ENCODE assay signal across 8 cellular contexts in the genomic region with DNA sequence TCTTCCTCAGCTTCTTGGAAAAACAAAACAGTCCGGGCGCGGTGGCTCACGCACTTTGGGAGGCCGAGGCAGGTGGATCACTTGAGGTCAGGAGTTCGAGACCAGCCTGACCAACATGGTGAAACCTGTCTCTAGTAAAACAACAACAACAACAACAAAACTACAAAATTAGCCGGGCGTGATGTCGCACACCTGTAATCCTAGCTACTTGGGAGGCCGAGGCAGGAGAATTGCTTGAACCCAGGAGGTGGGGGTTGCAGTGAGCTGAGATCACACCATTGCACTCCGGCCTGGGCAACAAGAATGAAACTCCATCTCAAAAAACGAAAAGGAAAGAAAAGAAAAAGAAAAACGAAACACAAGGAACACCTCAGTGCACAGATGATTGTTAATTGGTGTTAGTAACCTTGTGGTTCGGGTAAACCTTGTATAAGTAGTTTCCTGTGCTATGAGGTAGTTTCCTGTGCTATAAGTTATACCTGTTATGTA. TPM values are rescaled to one million over a fixed set of nuclear protein-coding genes. Genes with fewer than 3 reads are reported as not detected.
DNase-seq lines count a peak whose midpoint lies in the region; ATAC-seq and TF ChIP-seq lines count a peak whose summit lies in the region.
"Not testable (repeated sequence)": the region's sequence is repeated elsewhere in the genome, so short reads cannot be mapped to it uniquely, and the experiment has no call there.

No MANE protein-coding gene starts in this region.

- H3K4me1 Mint-ChIP-seq in activated CD4-positive, alpha-beta memory T cell treated with anti-CD3 and anti-CD28 coated beads, Interleukin-2, amount 10 ng/mL, durations not matched to agents 7 days and 5 days = peaks cover 54% of the 10 kb centered on the region
- peaks cover 59% of the 10 kb centered on the region for H3K4me1 Mint-ChIP-seq in stimulated activated naive CD8-positive, alpha-beta T cell treated with anti-CD3 and anti-CD28 coated beads, Interleukin-15, Interleukin-2, amounts not matched to agents 100 ng/mL and 50 ng/mL, for 24 hours (ENCODE audit: low read depth)

- H3K9ac ChIP-seq in KMS-11 = peak overlapping the region; percentile 79

- not testable (repeated sequence) for H3K4me3 ChIP-seq in KMS-11 (IDR thresholded peaks at IDR 0.05; ENCODE audit: insufficient read depth, low read depth, low read length)
- H3K4me3 ChIP-seq in dorsolateral prefrontal cortex (peak overlapping the region in 33 of 59 donors; percentile 64 to 91 (median 82)), mesodermal cell (ENCODE audit: extremely low read depth, insufficient read depth, low read length, poor library complexity, severe bottlenecking) (peak overlapping the region; percentile 63)

- intact Hi-C loops in dorsolateral prefrontal cortex (cut with DNase I) = loop anchor here in 1 of 2 donors (10.0 kb wide), 1 partner anchor 139 kb away; the partner anchor contains the start of gene TMBIM4

- peak overlapping the region; percentile 99 for H3K27ac Mint-ChIP-seq in activated CD4-positive, alpha-beta memory T cell treated with anti-CD3 and anti-CD28 coated beads, Interleukin-2, amount 10 ng/mL, durations not matched to agents 7 days and 5 days
- peak overlapping the region; percentile 99 for H3K27ac Mint-ChIP-seq in stimulated activated naive CD8-positive, alpha-beta T cell treated with anti-CD3 and anti-CD28 coated beads, Interleukin-15, Interleukin-2, amounts not matched to agents 100 ng/mL and 50 ng/mL, for 24 hours

- not testable (repeated sequence) for H3K27me3 Mint-ChIP-seq in activated CD4-positive, alpha-beta memory T cell treated with anti-CD3 and anti-CD28 coated beads, Interleukin-2, amount 10 ng/mL, durations not matched to agents 7 days and 5 days; stimulated activated naive CD8-positive, alpha-beta T cell treated with anti-CD3 and anti-CD28 coated beads, Interleukin-15, Interleukin-2, amounts not matched to agents 100 ng/mL and 50 ng/mL, for 24 hours

- H3K79me2 ChIP-seq in KMS-11 (ENCODE audit: insufficient read depth, low read depth) = peaks cover 20% of the 10 kb centered on the region; the same call in 1 of the 2 replicates

- H3K27me3 ChIP-seq in KMS-11 (ENCODE audit: insufficient read depth, low read depth); dorsolateral prefrontal cortex: not testable (repeated sequence)

- not testable (repeated sequence) for H3K9me3 ChIP-seq in mesodermal cell (ENCODE audit: control insufficient read depth, low read length)

- H3K36me3 ChIP-seq in KMS-11 (ENCODE audit: insufficient read depth); mesodermal cell (ENCODE audit: control insufficient read depth, insufficient read depth, low read length): not testable (repeated sequence)

- H3K4me2 ChIP-seq in KMS-11 = peak overlapping the region; percentile 64

- peak overlapping the region; percentile 91; the same call in 1 of the 2 replicates for H2AFZ ChIP-seq in KMS-11 (ENCODE audit: low read depth)

- CTCF ChIA-PET in activated CD4-positive, alpha-beta memory T cell treated with anti-CD3 and anti-CD28 coated beads, Interleukin-2, amount 10 ng/mL, durations not matched to agents 7 days and 5 days (lab: Charles Lee) = interaction anchor here (1.0 to 4.0 kb wide), 8 partner anchors 10 to 173 kb away, joined by 3 to 19 read pairs (median 8); partner anchors contain the start of genes LLPH and TMBIM4

- H3K27ac ChIP-seq in KMS-11 (peak overlapping the region; percentile 79), dorsolateral prefrontal cortex (peak overlapping the region in 2 of 59 donors; percentile 81 to 84)
- H3K27ac ChIP-seq in mesodermal cell (ENCODE audit: low read depth, low read length, severe bottlenecking) = not testable (repeated sequence)

- H3K36me3 Mint-ChIP-seq in activated CD4-positive, alpha-beta memory T cell treated with anti-CD3 and anti-CD28 coated beads, Interleukin-2, amount 10 ng/mL, durations not matched to agents 7 days and 5 days (ENCODE audit: low read depth) = peaks cover 50% of the 10 kb centered on the region
- H3K36me3 Mint-ChIP-seq in stimulated activated naive CD8-positive, alpha-beta T cell treated with anti-CD3 and anti-CD28 coated beads, Interleukin-15, Interleukin-2, amounts not matched to agents 100 ng/mL and 50 ng/mL, for 24 hours (ENCODE audit: low read depth) = peaks cover 43% of the 10 kb centered on the region

- WGBS in mesodermal cell (ENCODE audit: insufficient coverage in 2 of 2), 2 experiments = 82 to 87% methylated on average over 4 to 8 of the region's 14 CpGs

- H3K9me3 Mint-ChIP-seq in activated CD4-positive, alpha-beta memory T cell treated with anti-CD3 and anti-CD28 coated beads, Interleukin-2, amount 10 ng/mL, durations not matched to agents 7 days and 5 days; stimulated activated naive CD8-positive, alpha-beta T cell treated with anti-CD3 and anti-CD28 coated beads, Interleukin-15, Interleukin-2, amounts not matched to agents 100 ng/mL and 50 ng/mL, for 24 hours: not testable (repeated sequence)

- not testable (repeated sequence) for TF ChIP-seq CTCF in KMS-11 (conservative IDR thresholded peaks at IDR 0.05; ENCODE audit: low read depth, low read length); dorsolateral prefrontal cortex (IDR thresholded peaks at IDR 0.05 in 54 of 56, conservative IDR thresholded peaks at IDR 0.05 in 2 of 56; ENCODE audit: low read depth in 1 of 56, partially characterized antibody in 56 of 56)

- H4K20me1 ChIP-seq in KMS-11 (ENCODE audit: insufficient read depth) = not testable (repeated sequence)

- H3K4me1 ChIP-seq in KMS-11 (ENCODE audit: low read depth, poor library complexity, severe bottlenecking) = peaks cover 29% of the 10 kb centered on the region
- H3K4me1 ChIP-seq in mesodermal cell (ENCODE audit: control insufficient read depth, insufficient read depth, low read length, poor library complexity, severe bottlenecking) = not testable (repeated sequence)

- ATAC-seq in GM19438 (IDR thresholded peaks at IDR 0.05; ENCODE audit: low read depth, unreplicated experiment) (peak; percentile 39), HG02884 (IDR thresholded peaks at IDR 0.05; ENCODE audit: unreplicated experiment) (peak; percentile 39)

- H3K4me3 Mint-ChIP-seq in activated CD4-positive, alpha-beta memory T cell treated with anti-CD3 and anti-CD28 coated beads, Interleukin-2, amount 10 ng/mL, durations not matched to agents 7 days and 5 days = peak overlapping the region; percentile 100
- H3K4me3 Mint-ChIP-seq in stimulated activated naive CD8-positive, alpha-beta T cell treated with anti-CD3 and anti-CD28 coated beads, Interleukin-15, Interleukin-2, amounts not matched to agents 100 ng/mL and 50 ng/mL, for 24 hours = peak overlapping the region; percentile 100

- POLR2A ChIA-PET in activated CD4-positive, alpha-beta memory T cell treated with anti-CD3 and anti-CD28 coated beads, Interleukin-2, amount 10 ng/mL, durations not matched to agents 7 days and 5 days (lab: Charles Lee) = interaction anchor here (1.1 to 4.9 kb wide), 10 partner anchors 9 to 966 kb away, joined by 5 to 94 read pairs (median 23); partner anchors contain the start of genes CAND1, LLPH and TMBIM4

- peak; percentile 3 for DNase-seq in ELF-1 (ENCODE audit: low read depth, low spot score)
- peak; percentile 41 for DNase-seq in activated CD4-positive, alpha-beta memory T cell treated with anti-CD3 and anti-CD28 coated beads, Interleukin-2, amount 10 ng/mL, durations not matched to agents 7 days and 5 days
- not testable (repeated sequence) for DNase-seq in dorsolateral prefrontal cortex

RNA-seq across cellular contexts. Expression of gene HELB, which starts 1.1 kb away (rescaled TPM):
- total RNA-seq in activated CD4-positive, alpha-beta memory T cell treated with anti-CD3 and anti-CD28 coated beads, Interleukin-2, amount 10 ng/mL, durations not matched to agents 7 days and 5 days = 10 to 100 TPM; 34.2 to 38.3 TPM
- total RNA-seq in dorsolateral prefrontal cortex = 10 to 100 TPM in 1 of 120 experiments, 1 to 10 TPM in 119; 1.2 to 14.2 (median 3.5) TPM
- 1.6 TPM for polyA plus RNA-seq in mesodermal cell (2013, experiment 1 of 2)
- polyA plus RNA-seq in mesodermal cell (2013, experiment 2 of 2) = 2.0 TPM
